In the genomic region with DNA sequence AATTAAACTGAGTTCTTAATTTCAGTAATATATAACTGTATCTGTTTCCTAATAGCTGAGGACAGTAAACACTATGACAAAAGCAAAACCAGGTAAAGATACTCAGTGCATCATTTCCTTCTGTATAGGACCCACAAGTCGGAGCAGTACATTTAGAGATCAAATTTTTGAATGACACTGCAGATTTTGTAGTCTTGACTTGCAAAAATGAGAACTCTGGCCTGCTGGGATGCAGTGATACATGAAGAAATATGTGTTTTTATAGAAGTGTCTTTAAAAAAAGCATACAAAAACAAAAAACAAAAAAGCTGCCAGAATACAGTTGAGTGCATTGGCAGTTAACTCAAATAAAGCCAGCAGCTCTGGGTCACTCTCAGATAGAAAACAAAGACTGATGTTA, we compare ENCODE assay signal across 23 cellular contexts.
"Had no signal": no experiment of that assay in that cellular context is flagged by ENCODE, and none has a peak within 500 bp of the region (broad histone marks: within the 10 kb centered on the region; RNA-seq: fewer than 3 reads in every experiment).

No MANE protein-coding gene starts in this region.

- H3K27me3 Mint-ChIP-seq: activated CD4-positive, alpha-beta T cell treated with anti-CD3 and anti-CD28 coated beads, Interleukin-2, amount 10 ng/mL, durations not matched to agents 7 days and 5 days; central memory CD8-positive, alpha-beta T cell; naive B cell; stimulated activated naive CD8-positive, alpha-beta T cell treated with anti-CD3 and anti-CD28 coated beads, Interleukin-15, amount 100 ng/mL, for 72 hours had no signal

- H3K27me3 ChIP-seq: breast epithelium, colonic mucosa, heart right ventricle, suprapubic skin, tibial nerve, uterus had no signal

- ATAC-seq: activated CD4-positive, CD25-positive, alpha-beta regulatory T cell treated with anti-CD3 and anti-CD28 coated beads, Interleukin-2, amount 50 U/mL, for 24 hours; activated CD8-positive, alpha-beta T cell treated with anti-CD3 and anti-CD28 coated beads, Interleukin-2, amount 10 ng/mL, durations not matched to agents 7 days and 5 days; activated naive CD4-positive, alpha-beta T cell treated with anti-CD3 and anti-CD28 coated beads, Interleukin-2, amount 50 U/mL, for 72 hours; heart right ventricle; lower lobe of right lung; sciatic nerve; stimulated activated effector memory CD8-positive, alpha-beta T cell treated with anti-CD3 and anti-CD28 coated beads, Interleukin-12 subunit alpha, Interleukin-12 subunit beta, amount 100 ng/mL, for 72 hours; stimulated activated naive CD8-positive, alpha-beta T cell treated with anti-CD3 and anti-CD28 coated beads, Interleukin-15, amount 100 ng/mL, for 72 hours had no signal

- H3K9me3 ChIP-seq: breast epithelium, colonic mucosa, heart right ventricle, lower lobe of right lung, suprapubic skin, tibial nerve, uterus had no signal

- H3K4me1 Mint-ChIP-seq: activated CD4-positive, alpha-beta T cell treated with anti-CD3 and anti-CD28 coated beads, Interleukin-2, amount 10 ng/mL, durations not matched to agents 7 days and 5 days; central memory CD8-positive, alpha-beta T cell; stimulated activated effector memory CD8-positive, alpha-beta T cell treated with anti-CD3 and anti-CD28 coated beads, Interleukin-12 subunit alpha, Interleukin-12 subunit beta, amount 100 ng/mL, for 72 hours; stimulated activated naive CD8-positive, alpha-beta T cell treated with anti-CD3 and anti-CD28 coated beads, Interleukin-15, amount 100 ng/mL, for 72 hours had no signal

- FAIRE-seq: astrocyte, kidney, small intestine had no signal

- DNase-seq: activated CD4-positive, alpha-beta T cell treated with anti-CD3 and anti-CD28 coated beads, Interleukin-2, amount 10 ng/mL, durations not matched to agents 7 days and 5 days; activated CD8-positive, alpha-beta T cell treated with anti-CD3 and anti-CD28 coated beads, Interleukin-2, amount 10 ng/mL, durations not matched to agents 7 days and 5 days; colonic mucosa; heart right ventricle; kidney; lower lobe of right lung; naive B cell; occipital lobe; posterior cingulate gyrus; small intestine; stimulated activated CD4-positive, alpha-beta T cell treated with anti-CD3 and anti-CD28 coated beads, Interleukin-2, amount 100 ng/mL, for 24 hours; stimulated activated naive CD8-positive, alpha-beta T cell treated with anti-CD3 and anti-CD28 coated beads, Interleukin-15, amount 100 ng/mL, for 72 hours; uterus had no signal

- H3K27ac Mint-ChIP-seq: activated CD4-positive, alpha-beta T cell treated with anti-CD3 and anti-CD28 coated beads, Interleukin-2, amount 10 ng/mL, durations not matched to agents 7 days and 5 days; activated CD8-positive, alpha-beta T cell treated with anti-CD3 and anti-CD28 coated beads, Interleukin-2, amount 10 ng/mL, durations not matched to agents 7 days and 5 days; activated naive CD4-positive, alpha-beta T cell treated with anti-CD3 and anti-CD28 coated beads, Interleukin-2, amount 50 U/mL, for 72 hours; stimulated activated effector memory CD8-positive, alpha-beta T cell treated with anti-CD3 and anti-CD28 coated beads, Interleukin-12 subunit alpha, Interleukin-12 subunit beta, amount 100 ng/mL, for 72 hours had no signal

- H3K4me3 Mint-ChIP-seq: activated CD4-positive, alpha-beta T cell treated with anti-CD3 and anti-CD28 coated beads, Interleukin-2, amount 10 ng/mL, durations not matched to agents 7 days and 5 days; activated CD8-positive, alpha-beta T cell treated with anti-CD3 and anti-CD28 coated beads, Interleukin-2, amount 10 ng/mL, durations not matched to agents 7 days and 5 days; central memory CD8-positive, alpha-beta T cell; naive B cell; stimulated activated effector memory CD8-positive, alpha-beta T cell treated with anti-CD3 and anti-CD28 coated beads, Interleukin-12 subunit alpha, Interleukin-12 subunit beta, amount 100 ng/mL, for 72 hours; stimulated activated naive CD8-positive, alpha-beta T cell treated with anti-CD3 and anti-CD28 coated beads, Interleukin-15, amount 100 ng/mL, for 72 hours had no signal

- H3K4me1 ChIP-seq: breast epithelium, colonic mucosa, lower lobe of right lung, suprapubic skin, tibial nerve, uterus had no signal

- H3K27ac ChIP-seq: breast epithelium, colonic mucosa, heart right ventricle, lower lobe of right lung, suprapubic skin, tibial nerve, uterus, VCaP had no signal

- H3K9me3 Mint-ChIP-seq: activated CD4-positive, alpha-beta T cell treated with anti-CD3 and anti-CD28 coated beads, Interleukin-2, amount 10 ng/mL, durations not matched to agents 7 days and 5 days; activated naive CD4-positive, alpha-beta T cell treated with anti-CD3 and anti-CD28 coated beads, Interleukin-2, amount 50 U/mL, for 72 hours; central memory CD8-positive, alpha-beta T cell; naive B cell; stimulated activated effector memory CD8-positive, alpha-beta T cell treated with anti-CD3 and anti-CD28 coated beads, Interleukin-12 subunit alpha, Interleukin-12 subunit beta, amount 100 ng/mL, for 72 hours; stimulated activated naive CD8-positive, alpha-beta T cell treated with anti-CD3 and anti-CD28 coated beads, Interleukin-15, amount 100 ng/mL, for 72 hours had no signal

- H3K4me3 ChIP-seq: breast epithelium, colonic mucosa, heart right ventricle, lower lobe of right lung, suprapubic skin, tibial nerve, uterus had no signal

- H3K36me3 ChIP-seq: breast epithelium, colonic mucosa, uterus had no signal
